ENCODE assay signal across 8 cellular contexts in the genomic region with DNA sequence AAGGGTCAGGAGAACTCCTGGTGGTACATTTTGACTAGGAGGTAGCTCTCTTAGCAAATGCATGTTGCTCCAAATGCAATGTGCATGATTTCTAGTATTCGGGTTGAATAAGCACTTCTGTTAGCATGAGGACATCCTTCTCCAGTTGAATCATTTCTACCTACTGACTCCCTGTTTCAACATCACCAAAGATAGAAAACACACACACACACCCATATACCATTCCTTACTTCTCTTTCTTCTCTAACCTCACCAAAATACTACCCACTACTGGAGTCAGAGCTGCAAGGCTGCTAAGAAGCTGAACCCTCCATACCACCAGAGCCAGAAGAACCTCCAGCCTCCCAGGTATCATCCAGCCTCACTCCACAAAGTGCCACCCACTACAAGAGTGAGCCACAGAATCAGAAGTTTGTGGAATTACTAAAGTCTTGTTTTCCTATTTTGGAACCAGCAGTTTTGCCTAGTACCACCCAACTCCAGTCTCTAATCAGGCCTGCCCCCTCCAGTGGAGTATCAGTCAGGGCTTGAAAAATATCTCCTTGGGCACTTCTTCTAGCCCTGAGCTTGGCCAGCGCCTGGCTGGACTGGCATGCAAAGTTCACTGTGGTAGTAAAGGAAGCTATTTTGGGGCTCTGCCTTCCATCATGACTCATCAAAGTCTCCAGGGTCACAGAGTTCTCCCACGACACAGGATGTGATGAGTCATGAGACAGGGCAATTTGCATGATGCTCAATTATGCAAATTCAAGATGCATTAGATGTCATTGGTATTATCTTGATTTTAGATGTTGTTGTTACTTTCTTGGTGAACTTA.
DNase-seq lines count a peak whose midpoint lies in the region; ATAC-seq and TF ChIP-seq lines count a peak whose summit lies in the region.
"Had no signal": no experiment of that assay in that cellular context is flagged by ENCODE, and none has a peak within 500 bp of the region (broad histone marks: within the 10 kb centered on the region; RNA-seq: fewer than 3 reads in every experiment).

No MANE protein-coding gene starts in this region.

- no peaks in the 10 kb centered on the region for H3K9me3 Mint-ChIP-seq in T-helper 1 cell treated with Interleukin-12 subunit alpha and Interleukin-12 subunit beta and Interleukin-4 antibody, amounts not matched to agents 30 μg/mL and 1 μg/mL, for 36 hours
- H3K9me3 Mint-ChIP-seq: activated naive CD8-positive, alpha-beta T cell treated with anti-CD3 and anti-CD28 coated beads, Interleukin-2, amount 10 ng/mL, durations not matched to agents 7 days and 5 days had no signal

- H3K9me3 ChIP-seq in cardiac muscle cell (ENCODE audit: low read depth) (no peaks in the 10 kb centered on the region), upper lobe of left lung (no peaks in the 10 kb centered on the region)

- H3K27me3 ChIP-seq in cardiac muscle cell (no peaks in the 10 kb centered on the region), upper lobe of left lung (no peaks in the 10 kb centered on the region)

- peak; percentile 88 for DNase-seq in GM12865 (ENCODE audit: low read depth)
- peak; percentile 16 to 83 for DNase-seq in cardiac muscle cell (ENCODE audit: low read depth in 1 of 2, low spot score in 1 of 2)
- peak in 1 of 2 donors; percentile 38 for DNase-seq in upper lobe of left lung
- no peak for DNase-seq in DMS79 (lab: John Stamatoyannopoulos, UW)
- DNase-seq: activated naive CD8-positive, alpha-beta T cell treated with anti-CD3 and anti-CD28 coated beads, Interleukin-2, amount 10 ng/mL, durations not matched to agents 7 days and 5 days had no signal

- ATAC-seq in GM21360 (IDR thresholded peaks at IDR 0.05; ENCODE audit: unreplicated experiment) = peak; percentile 78
- ATAC-seq in HG03520 (IDR thresholded peaks at IDR 0.05; ENCODE audit: unreplicated experiment) = peak; percentile 76
- peak; percentile 16 to 50 for ATAC-seq in upper lobe of left lung (ENCODE audit: low FRiP score in 2 of 2)

- H3K27ac Mint-ChIP-seq in T-helper 1 cell treated with Interleukin-12 subunit alpha and Interleukin-12 subunit beta and Interleukin-4 antibody, amounts not matched to agents 30 μg/mL and 1 μg/mL, for 36 hours = peak overlapping the region; percentile 62
- H3K27ac Mint-ChIP-seq: activated naive CD8-positive, alpha-beta T cell treated with anti-CD3 and anti-CD28 coated beads, Interleukin-2, amount 10 ng/mL, durations not matched to agents 7 days and 5 days had no signal

- H3K36me3 Mint-ChIP-seq in T-helper 1 cell treated with Interleukin-12 subunit alpha and Interleukin-12 subunit beta and Interleukin-4 antibody, amounts not matched to agents 30 μg/mL and 1 μg/mL, for 36 hours (ENCODE audit: low read depth) = no peaks in the 10 kb centered on the region
- H3K36me3 Mint-ChIP-seq: activated naive CD8-positive, alpha-beta T cell treated with anti-CD3 and anti-CD28 coated beads, Interleukin-2, amount 10 ng/mL, durations not matched to agents 7 days and 5 days had no signal

- H3K4me3 ChIP-seq in GM12865 (ENCODE audit: low read depth, low read length) (no peak overlapping the region), cardiac muscle cell (no peak overlapping the region), upper lobe of left lung (no peak overlapping the region)

- no peak for TF ChIP-seq EP300 in upper lobe of left lung (IDR thresholded peaks at IDR 0.05)

- H3K4me1 Mint-ChIP-seq in T-helper 1 cell treated with Interleukin-12 subunit alpha and Interleukin-12 subunit beta and Interleukin-4 antibody, amounts not matched to agents 30 μg/mL and 1 μg/mL, for 36 hours (ENCODE audit: low read depth) = peaks cover 16% of the 10 kb centered on the region

- TF ChIP-seq POLR2A in upper lobe of left lung (IDR thresholded peaks at IDR 0.05) = no peak

- H3K27me3 Mint-ChIP-seq in T-helper 1 cell treated with Interleukin-12 subunit alpha and Interleukin-12 subunit beta and Interleukin-4 antibody, amounts not matched to agents 30 μg/mL and 1 μg/mL, for 36 hours (ENCODE audit: low read depth) = peaks cover 4% of the 10 kb centered on the region

- WGBS in upper lobe of left lung, 2 donors = 35 to 36% methylated on average over 3 of the region's 3 CpGs

- TF ChIP-seq CTCF in GM12865 (IDR thresholded peaks at IDR 0.05; ENCODE audit: insufficient read depth, low read depth, low read length, missing control alignments) (no peak), cardiac muscle cell (IDR thresholded peaks at IDR 0.05; ENCODE audit: low read depth, low read length) (no peak), upper lobe of left lung (IDR thresholded peaks at IDR 0.05) (no peak)

- H3K4me3 Mint-ChIP-seq in T-helper 1 cell treated with Interleukin-12 subunit alpha and Interleukin-12 subunit beta and Interleukin-4 antibody, amounts not matched to agents 30 μg/mL and 1 μg/mL, for 36 hours = peak overlapping the region; percentile 5
- H3K4me3 Mint-ChIP-seq: activated naive CD8-positive, alpha-beta T cell treated with anti-CD3 and anti-CD28 coated beads, Interleukin-2, amount 10 ng/mL, durations not matched to agents 7 days and 5 days had no signal

- H3K27ac ChIP-seq in cardiac muscle cell = no peak overlapping the region
- peak overlapping the region in 1 of 4 donors; percentile 32 for H3K27ac ChIP-seq in upper lobe of left lung

- H3K4me1 ChIP-seq in cardiac muscle cell (ENCODE audit: low read depth) (peaks cover 4% of the 10 kb centered on the region), upper lobe of left lung (peaks cover 0 to 9% (median 4%) of the 10 kb centered on the region in 4 donors)

- H3K36me3 ChIP-seq in cardiac muscle cell (no peaks in the 10 kb centered on the region), upper lobe of left lung (no peaks in the 10 kb centered on the region)
